ENCODE assay signal across 18 cellular contexts in the genomic region with DNA sequence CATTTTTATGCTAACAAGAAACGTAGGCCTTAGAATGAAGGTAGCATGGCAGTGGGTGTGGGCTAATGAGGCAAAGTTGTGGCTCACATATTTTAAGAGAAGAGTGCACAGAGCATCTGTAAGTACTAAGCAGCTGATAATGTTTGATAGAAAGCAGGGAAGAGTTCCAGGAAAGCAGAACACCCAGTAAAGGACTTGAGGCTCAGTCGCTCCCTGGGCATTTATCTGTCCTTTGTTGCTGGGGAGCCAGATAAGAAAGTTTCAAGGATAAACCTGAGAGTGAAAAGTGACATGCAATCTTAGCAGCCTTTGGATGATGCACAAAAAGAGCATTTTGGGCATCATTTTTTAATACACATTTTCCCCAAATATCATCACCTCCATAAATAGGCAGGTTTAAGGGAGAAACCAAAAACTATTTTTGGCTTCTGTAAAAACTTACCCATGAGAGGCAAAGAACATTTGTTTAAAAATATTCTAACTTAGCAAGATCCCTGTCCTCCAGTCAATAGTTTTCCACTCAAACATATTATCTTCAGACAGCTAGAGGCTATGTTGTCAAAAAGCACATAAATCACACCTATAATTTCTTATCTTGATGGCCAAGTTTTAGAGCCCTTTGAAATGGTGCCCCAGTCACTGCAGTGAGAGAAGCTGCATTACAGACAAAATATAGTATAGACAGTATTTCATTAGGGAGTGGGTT. TPM values are rescaled to one million over a fixed set of nuclear protein-coding genes. Genes with fewer than 3 reads are reported as not detected.
DNase-seq lines count a peak whose midpoint lies in the region; ATAC-seq, FAIRE-seq and TF ChIP-seq lines count a peak whose summit lies in the region.
"Had no signal": no experiment of that assay in that cellular context is flagged by ENCODE, and none has a peak within 500 bp of the region (broad histone marks: within the 10 kb centered on the region; RNA-seq: fewer than 3 reads in every experiment).

No MANE protein-coding gene starts in this region.

- DNase-seq in HepG2 (ENCODE audit: low spot score) (no peak), right lobe of liver (no peak), glutamatergic neuron (no peak), neural crest cell (ENCODE audit: low read depth, low spot score) (no peak), NK-92 (lab: John Stamatoyannopoulos, UW; ENCODE audit: unreplicated experiment) (no peak), germinal center (ENCODE audit: low spot score) (no peak), AML-193 (lab: John Stamatoyannopoulos, UW) (no peak), NCI-H128 (lab: John Stamatoyannopoulos, UW; ENCODE audit: unreplicated experiment) (no peak)
- DNase-seq: central memory CD4-positive, alpha-beta T cell; DMS153; stimulated activated CD4-positive, alpha-beta T cell treated with anti-CD3 and anti-CD28 coated beads, Interleukin-12 subunit alpha, Interleukin-12 subunit beta, amount 100 ng/mL, for 4 hours had no signal

- H3K27ac ChIP-seq in HepG2 (ENCODE audit: extremely low read length, insufficient read depth, low read length), result no peak overlapping the region
- H3K27ac ChIP-seq in right lobe of liver, result no peak overlapping the region

- H3K9me3 Mint-ChIP-seq in glutamatergic neuron (ENCODE audit: unreplicated experiment) (no peaks in the 10 kb centered on the region), neural crest cell (peaks cover 3% of the 10 kb centered on the region)
- H3K9me3 Mint-ChIP-seq: activated T-helper 17 cell treated with anti-CD3 and anti-CD28 coated beads, Interleukin-2, amount 50 U/mL, for 72 hours had no signal

- no peak overlapping the region for H3K4me3 Mint-ChIP-seq in glutamatergic neuron (ENCODE audit: unreplicated experiment)
- peak overlapping the region; percentile 74 for H3K4me3 Mint-ChIP-seq in neural crest cell
- H3K4me3 Mint-ChIP-seq: activated T-helper 17 cell treated with anti-CD3 and anti-CD28 coated beads, Interleukin-2, amount 50 U/mL, for 72 hours; CD14-positive monocyte had no signal

- TF ChIP-seq RAD21 in HepG2 (CRISPR knock-in tag; IDR thresholded peaks at IDR 0.05), result no peak

- TF ChIP-seq POLR2A in HepG2 (IDR thresholded peaks at IDR 0.05; ENCODE audit: insufficient read depth in 1 of 2, low read depth in 2 of 2, low read length in 2 of 2) (no peak), right lobe of liver (IDR thresholded peaks at IDR 0.05) (no peak)

- TF ChIP-seq EP300 in HepG2 (IDR thresholded peaks at IDR 0.05; ENCODE audit: low read depth in 2 of 2, low read length in 2 of 2) (no peak), HepG2 (CRISPR knock-in tag; IDR thresholded peaks at IDR 0.05; ENCODE audit: borderline replicate concordance) (no peak)

- H3K79me2 ChIP-seq in HepG2 (ENCODE audit: insufficient read depth, low read length), result peaks cover 54% of the 10 kb centered on the region

- intact Hi-C loops in HepG2 (cut with micrococcal nuclease; ENCODE audit: unreplicated experiment) (no loop called here), right lobe of liver (cut with DNase I) (no loop called here)

- POLR2A ChIA-PET in HepG2 (lab: Yijun Ruan, JAX), result no interaction called here

- H3K36me3 Mint-ChIP-seq in glutamatergic neuron (ENCODE audit: unreplicated experiment), result no peaks in the 10 kb centered on the region
- H3K36me3 Mint-ChIP-seq in neural crest cell (ENCODE audit: low read depth), result peaks cover 11% of the 10 kb centered on the region
- H3K36me3 Mint-ChIP-seq: CD14-positive monocyte had no signal

- no peaks in the 10 kb centered on the region for H4K20me1 ChIP-seq in HepG2 (ENCODE audit: insufficient read depth, low read length)

- no peak for FAIRE-seq in HepG2 (lab: Jason Lieb, UNC)
- FAIRE-seq: A204.1 had no signal

- in situ Hi-C loops in HepG2 (cut with HindIII; ENCODE audit: extremely low pct_ligation_motif_present, low pct_unique_long_range_greater_than_20kb), result no loop called here

- peak overlapping the region; percentile 85 for H3K4me2 ChIP-seq in HepG2 (ENCODE audit: low read depth, low read length)

- no peak for TF ChIP-seq CTCF in HepG2 (CRISPR knock-in tag; IDR thresholded peaks at IDR 0.05)
- TF ChIP-seq CTCF in right lobe of liver (IDR thresholded peaks at IDR 0.05), result no peak
- TF ChIP-seq CTCF in glutamatergic neuron (IDR thresholded peaks at IDR 0.05; ENCODE audit: partially characterized antibody, unreplicated experiment), result no peak
- no peak for TF ChIP-seq CTCF in neural crest cell (conservative IDR thresholded peaks at IDR 0.05)

- peak overlapping the region; percentile 48 for H3K27ac Mint-ChIP-seq in glutamatergic neuron (ENCODE audit: unreplicated experiment)
- H3K27ac Mint-ChIP-seq in neural crest cell (ENCODE audit: unreplicated experiment), result no peak overlapping the region
- H3K27ac Mint-ChIP-seq: activated T-helper 17 cell treated with anti-CD3 and anti-CD28 coated beads, Interleukin-2, amount 50 U/mL, for 72 hours; CD14-positive monocyte had no signal

- H3K27me3 Mint-ChIP-seq in glutamatergic neuron (ENCODE audit: unreplicated experiment) (no peaks in the 10 kb centered on the region), neural crest cell (ENCODE audit: low read depth) (no peaks in the 10 kb centered on the region)

- ATAC-seq in HepG2, result no peak
- no peak for ATAC-seq in right lobe of liver
- ATAC-seq: activated CD4-positive, CD25-positive, alpha-beta regulatory T cell treated with anti-CD3 and anti-CD28 coated beads, Interleukin-2, amount 50 U/mL, for 24 hours; activated T-helper 17 cell treated with anti-CD3 and anti-CD28 coated beads, Interleukin-2, amount 50 U/mL, for 72 hours; left lobe of liver had no signal

- H3K9me3 ChIP-seq in HepG2 (ENCODE audit: low read length), result no peaks in the 10 kb centered on the region
- no peaks in the 10 kb centered on the region for H3K9me3 ChIP-seq in right lobe of liver
- H3K9me3 ChIP-seq: HAP-1 had no signal

- 76% methylated on average over 2 of the region's 2 CpGs for WGBS in HepG2 (ENCODE audit: low lambda C conversion rate)
- WGBS in right lobe of liver (ENCODE audit: insufficient coverage, low coverage, low lambda C conversion rate, missing lambda C conversion rate), result 41% methylated on average over 1 of the region's 2 CpGs

- no peak overlapping the region for H2AFZ ChIP-seq in HepG2 (ENCODE audit: low read length)

- peak overlapping the region; percentile 0; the same call in 1 of the 2 replicates for H3K9ac ChIP-seq in HepG2 (ENCODE audit: insufficient read depth, low read depth, low read length)

- H3K4me3 ChIP-seq in HepG2 (replicated peaks in 1 of 3; ENCODE audit: insufficient read depth in 1 of 3, low read depth in 2 of 3, low read length in 3 of 3) (no peak overlapping the region; a peak in 1 of 6 replicates), right lobe of liver (no peak overlapping the region)
- H3K4me3 ChIP-seq: HAP-1 had no signal

- H3K36me3 ChIP-seq in HepG2 (replicated peaks in 1 of 2; ENCODE audit: control insufficient read depth in 1 of 2, insufficient read depth in 2 of 2, low read length in 2 of 2) (no peaks in the 10 kb centered on the region), right lobe of liver (no peaks in the 10 kb centered on the region)
- H3K36me3 ChIP-seq: HAP-1 had no signal

- no TSS peak for BruUV-seq in HepG2 (replicated peaks; lab: Mats Ljungman, UMichigan)

- CTCF ChIA-PET in HepG2 (lab: Yijun Ruan, JAX; ENCODE audit: low intra/inter-chr PET ratio, low total read pairs), result no interaction called here

- no peaks in the 10 kb centered on the region; a peak in 3 of 5 replicates for H3K27me3 ChIP-seq in HepG2 (ENCODE audit: control insufficient read depth in 1 of 2, insufficient read depth in 2 of 2, low read length in 2 of 2)
- no peaks in the 10 kb centered on the region for H3K27me3 ChIP-seq in right lobe of liver

- peaks cover 81% of the 10 kb centered on the region for H3K4me1 ChIP-seq in HepG2 (ENCODE audit: insufficient read depth, low read length)
- no peaks in the 10 kb centered on the region for H3K4me1 ChIP-seq in right lobe of liver
- H3K4me1 ChIP-seq: HAP-1 had no signal

- H3K4me1 Mint-ChIP-seq in glutamatergic neuron (ENCODE audit: low read depth, unreplicated experiment), result peaks cover under 1% of the 10 kb centered on the region
- H3K4me1 Mint-ChIP-seq in neural crest cell, result peaks cover 44% of the 10 kb centered on the region
- H3K4me1 Mint-ChIP-seq: activated T-helper 17 cell treated with anti-CD3 and anti-CD28 coated beads, Interleukin-2, amount 50 U/mL, for 72 hours; CD14-positive monocyte had no signal

TF ChIP-seq in HepG2, 621 proteins besides CTCF, POLR2A, EP300 and RAD21:
- TF ChIP-seq RBFOX2 (IDR thresholded peaks at IDR 0.05; ENCODE audit: low read depth, low read length), result 0 out of 2 replicates have a peak, but pooled peaks have one; percentile 22
- no peak for TF ChIP-seq ZNF766 (CRISPR knock-in tag; IDR thresholded peaks at IDR 0.05; ENCODE audit: borderline replicate concordance)

RNA-seq across cellular contexts. Expression of a gene that starts 3.4 kb away (rescaled TPM):
- 33.6 and 64.3 TPM in 2 replicates for total RNA-seq in HepG2 (2016; rRNA removed; fragmentation: Illumina TruSeq; extraction: Trizol)
- 4.3 and 4.4 TPM in 2 replicates for total RNA-seq in HepG2 (2016; cell fraction: cytosol; rRNA removed; fragmentation: Illumina TruSeq; extraction: Trizol; ENCODE audit: low read depth)
- 35.4 and 63.3 TPM in 2 replicates for total RNA-seq in HepG2 (2016; cell fraction: insoluble cytoplasmic fraction; rRNA removed; fragmentation: Illumina TruSeq; extraction: Trizol)
- 11.1 and 12.8 TPM in 2 replicates for total RNA-seq in HepG2 (2016; cell fraction: membrane; rRNA removed; fragmentation: Illumina TruSeq; extraction: Trizol)
- 124 and 146 TPM in 2 replicates for total RNA-seq in HepG2 (2016; cell fraction: nucleus; rRNA removed; fragmentation: Illumina TruSeq; extraction: Trizol)
- polyA plus RNA-seq in HepG2 (2011; rRNA removed), result 202 and 232 TPM in 2 replicates
- polyA plus RNA-seq in HepG2 (2011; cell fraction: cytosol; rRNA removed), result 129 and 182 TPM in 2 replicates
- polyA plus RNA-seq in HepG2 (2011; cell fraction: nucleus; rRNA removed), result 324 and 329 TPM in 2 replicates
- polyA plus RNA-seq in HepG2 (2012), result 122 and 133 TPM in 2 replicates
- 3.2 and 3.5 TPM in 2 replicates for polyA plus RNA-seq in HepG2 (2016; cell fraction: cytosol; fragmentation: Illumina TruSeq; extraction: Trizol; ENCODE audit: low read depth)
- polyA plus RNA-seq in HepG2 (2016; cell fraction: insoluble cytoplasmic fraction; fragmentation: Illumina TruSeq; extraction: Trizol; ENCODE audit: low read depth), result 22.5 and 25.8 TPM in 2 replicates
- polyA plus RNA-seq in HepG2 (2016; cell fraction: membrane; fragmentation: Illumina TruSeq; extraction: Trizol; ENCODE audit: low read depth), result 4.7 and 6.1 TPM in 2 replicates
- 89.7 and 90.5 TPM in 2 replicates for polyA plus RNA-seq in HepG2 (2016; cell fraction: nucleus; fragmentation: Illumina TruSeq; extraction: Trizol; ENCODE audit: insufficient read depth, low read depth)
- polyA minus RNA-seq in HepG2 (2011; rRNA and poly(A)+ RNA removed; ENCODE audit: low replicate concordance), result 0.56 and 445 TPM in 2 replicates
- polyA minus RNA-seq in HepG2 (2011; cell fraction: cytosol; rRNA and poly(A)+ RNA removed), result 118 and 175 TPM in 2 replicates
- 794 and 882 TPM in 2 replicates for polyA minus RNA-seq in HepG2 (2011; cell fraction: nucleus; rRNA and poly(A)+ RNA removed)
- 1 to 10 TPM in 3 of 6 experiments, under 1 TPM in 3; 0.12 to 2.6 (median 1.1) TPM for total RNA-seq in right lobe of liver
- 1.7 TPM for total RNA-seq in glutamatergic neuron (ENCODE audit: unreplicated experiment)
- total RNA-seq in neural crest cell, result 57.5 and 57.7 TPM in 2 replicates
- total RNA-seq: activated CD8-positive, alpha-beta memory T cell treated with anti-CD3 and anti-CD28 coated beads for 36 hours had no signal
- polyA plus RNA-seq: CD14-positive monocyte had no signal
